In genomic region chr3:50567386-50568182, GRCh38 we compare ENCODE assay signal across 8 cellular contexts. TPM values are rescaled to one million over a fixed set of nuclear protein-coding genes. Genes with fewer than 3 reads are reported as not detected.
A peak's percentile ranks its signal among the peaks of the same experiment; 100 is the strongest.
DNase-seq lines count a peak whose midpoint lies in the region; ATAC-seq and TF ChIP-seq lines count a peak whose summit lies in the region.

C3orf18 (minus strand) TSS chr3:50567747; CDS start chr3:50565699, 2,048 bp downstream.

- TF ChIP-seq CTCF in OCI-LY3 (IDR thresholded peaks at IDR 0.05; ENCODE audit: low read depth, low read length) (no peak), epithelial cell of proximal tubule (conservative IDR thresholded peaks at IDR 0.05; ENCODE audit: low read depth, low read length) (no peak)

- H3K9me3 ChIP-seq in OCI-LY3 (ENCODE audit: insufficient read depth, low read length), result no peaks in the 10 kb centered on the region

- H4K20me1 ChIP-seq in OCI-LY3 (ENCODE audit: insufficient read depth, low read length), result no peaks in the 10 kb centered on the region

- peaks cover 10% of the 10 kb centered on the region; the same call in 1 of the 2 replicates for H3K79me2 ChIP-seq in OCI-LY3 (ENCODE audit: low read length)

- peak within 1 kb of the TSS; percentile 49; the same call in 1 of the 2 replicates for H2AFZ ChIP-seq in OCI-LY3 (ENCODE audit: low read depth, low read length)

- peak within 1 kb of the TSS; percentile 82 for H3K4me2 ChIP-seq in OCI-LY3 (ENCODE audit: low read length)

- ATAC-seq in GM19328 (IDR thresholded peaks at IDR 0.05; ENCODE audit: unreplicated experiment), result peak; percentile 71
- peak; percentile 74 for ATAC-seq in HG03521 (IDR thresholded peaks at IDR 0.05; ENCODE audit: unreplicated experiment)

- DNase-seq in C1 segment of cervical spinal cord (lab: John Stamatoyannopoulos, UW) (peak; percentile 63 to 89 (median 82)), activated T-cell treated with anti-CD3 and anti-CD28 coated beads for 4 hours (peak; percentile 93), epithelial cell of proximal tubule (ENCODE audit: low read depth) (no peak), mucosa of gallbladder (ENCODE audit: low spot score) (peak; percentile 92)
- DNase-seq in stimulated activated CD8-positive, alpha-beta memory T cell treated with anti-CD3 and anti-CD28 coated beads, Interleukin-4, amount 100 ng/mL, for 1 hour (ENCODE audit: low read depth in 2 of 2, low spot score in 1 of 2), result peak; percentile 86 to 88

- H3K27me3 ChIP-seq in OCI-LY3 (ENCODE audit: low read depth, low read length), result peaks cover 10% of the 10 kb centered on the region; the same call in 1 of the 2 replicates

- H3K36me3 ChIP-seq in OCI-LY3 (replicated peaks; ENCODE audit: low read depth, low read length), result peaks cover 3% of the 10 kb centered on the region

- peak within 1 kb of the TSS; percentile 36 for H3K27ac ChIP-seq in OCI-LY3 (ENCODE audit: low read length)

- H3K4me3 ChIP-seq in OCI-LY3 (ENCODE audit: low read length), result peak within 1 kb of the TSS; percentile 99
- H3K4me3 ChIP-seq in epithelial cell of proximal tubule (ENCODE audit: low read depth, low read length), result peak within 1 kb of the TSS; percentile 99

- H3K4me1 ChIP-seq in OCI-LY3 (ENCODE audit: low read length), result peaks cover 23% of the 10 kb centered on the region

- peak within 1 kb of the TSS; percentile 72 for H3K9ac ChIP-seq in OCI-LY3 (ENCODE audit: low read length)

RNA-seq across cellular contexts. Expression of gene C3orf18, which starts in this region (rescaled TPM):
- total RNA-seq in epithelial cell of proximal tubule (4.3 and 8.9 TPM in 2 replicates), mucosa of gallbladder (12.3 TPM)
